ENCODE assay signal across 34 cellular contexts in the genomic region with DNA sequence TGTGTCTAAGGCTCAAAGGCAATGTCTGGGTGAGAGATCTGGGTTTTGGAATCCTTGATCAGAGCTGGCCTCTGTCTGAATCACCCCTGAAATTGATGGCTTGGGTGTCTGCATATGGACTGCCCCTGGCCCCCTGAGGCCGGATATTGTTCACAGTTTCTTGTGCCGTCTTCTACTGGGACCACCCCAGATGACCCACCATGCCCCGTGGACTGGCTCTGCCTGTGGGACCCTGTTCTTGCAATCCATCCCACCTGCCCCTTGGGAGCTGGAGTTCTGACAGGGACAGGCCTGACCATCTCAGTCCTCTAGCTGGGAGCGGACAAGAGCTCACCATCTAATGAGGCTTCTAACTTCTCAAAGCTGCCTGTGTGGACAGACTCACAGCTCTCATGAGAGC.
"Had no signal": no experiment of that assay in that cellular context is flagged by ENCODE, and none has a peak within 500 bp of the region (broad histone marks: within the 10 kb centered on the region; RNA-seq: fewer than 3 reads in every experiment).

No MANE protein-coding gene starts in this region.

- H3K36me3 ChIP-seq: MG63 had no signal

- H3K4me3 ChIP-seq: MG63 had no signal

- H3K27me3 ChIP-seq: MG63 had no signal

- H3K9me3 ChIP-seq: MG63 had no signal

- H3K9ac ChIP-seq: KMS-11 had no signal

- H3K27ac ChIP-seq: KMS-11 had no signal

- DNase-seq: Karpas-422, Kasumi-1, KG1, MG63, MM.1S, MV-4-11, NCI-H1048, NCI-H1092, NCI-H1092 treated with DMSO at 0.1 percent for 48 hours, NCI-H1105, NCI-H1105 treated with DMSO at 0.1 percent for 48 hours, NCI-H1417 treated with DMSO at 0.1 percent for 48 hours, NCI-H1436, NCI-H1436 treated with DMSO at 0.1 percent for 48 hours, NCI-H146, NCI-H1694, NCI-H1694 treated with DMSO at 0.1 percent for 48 hours, NCI-H187, NCI-H187 treated with DMSO at 0.1 percent for 48 hours, NCI-H1930, NCI-H2029, NCI-H2029 treated with DMSO at 0.1 percent for 48 hours, NCI-H2081, NCI-H2081 treated with DMSO at 0.1 percent for 48 hours, NCI-H2107, NCI-H2171, NCI-H2171 treated with DMSO at 0.1 percent for 48 hours, NCI-H2227 treated with DMSO at 0.1 percent for 48 hours, NCI-H226, NCI-H345, NCI-H446, NCI-H446 treated with DMSO at 0.1 percent for 48 hours, NCI-H510A had no signal
